1 cellular context compared by ENCODE assay signal in genomic region chr6:73203098-73203497, GRCh38.
TF ChIP-seq lines count a peak whose summit lies in the region.

No MANE protein-coding gene starts in this region.

TF ChIP-seq in K562, 482 proteins besides CTCF, POLR2A, EP300 and RAD21 (continued from another document):
- TF ChIP-seq, protein P1, sequence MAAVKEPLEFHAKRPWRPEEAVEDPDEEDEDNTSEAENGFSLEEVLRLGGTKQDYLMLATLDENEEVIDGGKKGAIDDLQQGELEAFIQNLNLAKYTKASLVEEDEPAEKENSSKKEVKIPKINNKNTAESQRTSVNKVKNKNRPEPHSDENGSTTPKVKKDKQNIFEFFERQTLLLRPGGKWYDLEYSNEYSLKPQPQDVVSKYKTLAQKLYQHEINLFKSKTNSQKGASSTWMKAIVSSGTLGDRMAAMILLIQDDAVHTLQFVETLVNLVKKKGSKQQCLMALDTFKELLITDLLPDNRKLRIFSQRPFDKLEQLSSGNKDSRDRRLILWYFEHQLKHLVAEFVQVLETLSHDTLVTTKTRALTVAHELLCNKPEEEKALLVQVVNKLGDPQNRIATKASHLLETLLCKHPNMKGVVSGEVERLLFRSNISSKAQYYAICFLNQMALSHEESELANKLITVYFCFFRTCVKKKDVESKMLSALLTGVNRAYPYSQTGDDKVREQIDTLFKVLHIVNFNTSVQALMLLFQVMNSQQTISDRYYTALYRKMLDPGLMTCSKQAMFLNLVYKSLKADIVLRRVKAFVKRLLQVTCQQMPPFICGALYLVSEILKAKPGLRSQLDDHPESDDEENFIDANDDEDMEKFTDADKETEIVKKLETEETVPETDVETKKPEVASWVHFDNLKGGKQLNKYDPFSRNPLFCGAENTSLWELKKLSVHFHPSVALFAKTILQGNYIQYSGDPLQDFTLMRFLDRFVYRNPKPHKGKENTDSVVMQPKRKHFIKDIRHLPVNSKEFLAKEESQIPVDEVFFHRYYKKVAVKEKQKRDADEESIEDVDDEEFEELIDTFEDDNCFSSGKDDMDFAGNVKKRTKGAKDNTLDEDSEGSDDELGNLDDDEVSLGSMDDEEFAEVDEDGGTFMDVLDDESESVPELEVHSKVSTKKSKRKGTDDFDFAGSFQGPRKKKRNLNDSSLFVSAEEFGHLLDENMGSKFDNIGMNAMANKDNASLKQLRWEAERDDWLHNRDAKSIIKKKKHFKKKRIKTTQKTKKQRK (IDR thresholded peaks at IDR 0.05; ENCODE audit: borderline replicate concordance, low read depth, low read length): no peak
- TF ChIP-seq CEBPB (tag; IDR thresholded peaks at IDR 0.05) (peak; percentile 40; the same call in 1 of the 2 replicates), BDP1 (IDR thresholded peaks at IDR 0.05; ENCODE audit: insufficient read depth, insufficient read length) (no peak), DPF2 (IDR thresholded peaks at IDR 0.05) (no peak)
TF ChIP-seq in K562: peak in this region for 2.
